Comparison of ENCODE assay signal across 25 cellular contexts in the genomic region with DNA sequence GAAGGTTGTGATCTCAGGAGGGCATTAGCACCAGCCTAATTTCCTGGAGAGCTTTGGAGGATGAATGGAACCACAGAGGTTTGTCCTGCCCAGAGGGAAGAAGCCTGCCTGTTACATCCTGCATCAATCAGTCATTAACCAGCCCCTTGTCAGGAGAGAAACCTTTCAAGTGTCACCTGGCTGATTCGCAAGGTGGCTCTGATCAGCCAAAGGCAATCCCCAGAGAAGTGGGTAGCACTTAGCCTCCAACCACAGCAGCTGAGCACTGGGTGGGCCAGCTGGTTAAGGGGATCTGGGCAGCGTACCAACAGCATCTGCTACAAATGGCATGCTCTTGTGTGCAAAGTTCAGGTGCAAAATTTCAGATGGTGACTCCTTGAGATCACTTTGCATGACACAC. TPM values are rescaled to one million over a fixed set of nuclear protein-coding genes. Genes with fewer than 3 reads are reported as not detected.
A peak's percentile ranks its signal among the peaks of the same experiment; 100 is the strongest.
DNase-seq lines count a peak whose midpoint lies in the region; ATAC-seq and TF ChIP-seq lines count a peak whose summit lies in the region.
"Had no signal": no experiment of that assay in that cellular context is flagged by ENCODE, and none has a peak within 500 bp of the region (broad histone marks: within the 10 kb centered on the region; RNA-seq: fewer than 3 reads in every experiment).

No MANE protein-coding gene starts in this region.

- H2AFZ ChIP-seq in mammary epithelial cell (ENCODE audit: low read depth, low read length) = peak overlapping the region; percentile 30
- H2AFZ ChIP-seq in OCI-LY7 (ENCODE audit: low read length) = no peak overlapping the region
- H2AFZ ChIP-seq: neural progenitor cell had no signal

- peaks cover 20% of the 10 kb centered on the region for H3K4me1 ChIP-seq in mammary epithelial cell (ENCODE audit: insufficient read depth, low read length)
- peaks cover 26% of the 10 kb centered on the region for H3K4me1 ChIP-seq in OCI-LY7 (ENCODE audit: insufficient read depth, low read length, poor library complexity, severe bottlenecking)
- H3K4me1 ChIP-seq: neural progenitor cell had no signal

- H3K4me3 Mint-ChIP-seq in MCF 10A (ENCODE audit: unreplicated experiment) = no peak overlapping the region
- H3K4me3 Mint-ChIP-seq: activated naive CD8-positive, alpha-beta T cell treated with anti-CD3 and anti-CD28 coated beads, Interleukin-2, amount 50 U/mL, for 24 hours; CD4-positive, alpha-beta memory T cell; H9; IgD-negative memory B cell; neural progenitor cell; stimulated activated effector memory CD8-positive, alpha-beta T cell treated with anti-CD3 and anti-CD28 coated beads, Interleukin-12 subunit alpha, Interleukin-12 subunit beta, amount 100 ng/mL, for 72 hours had no signal

- H3K27ac ChIP-seq in mammary epithelial cell (ENCODE audit: insufficient read depth, low read depth, low read length) (no peak overlapping the region), OCI-LY7 (ENCODE audit: low read depth, low read length, poor library complexity, severe bottlenecking) (no peak overlapping the region)
- H3K27ac ChIP-seq: brain microvascular endothelial cell, HL-60, neural progenitor cell, tibial artery had no signal

- 65% methylated on average over 2 of the region's 2 CpGs for WGBS in mammary epithelial cell (ENCODE audit: low coverage, missing lambda C conversion rate)

- intact Hi-C loops in mammary epithelial cell (cut with micrococcal nuclease) (no loop called here), MCF 10A (cut with micrococcal nuclease) (no loop called here), OCI-LY7 (cut with micrococcal nuclease; ENCODE audit: unreplicated experiment) (loop anchor here (2.0 to 5.0 kb wide), 2 partner anchors 27 to 444 kb away; a partner anchor contains a TSS)

- H3K27me3 ChIP-seq in mammary epithelial cell (ENCODE audit: insufficient read depth, low read length) (no peaks in the 10 kb centered on the region), MG63 (peaks cover 16% of the 10 kb centered on the region)
- H3K27me3 ChIP-seq: brain microvascular endothelial cell, neural progenitor cell, tibial artery had no signal

- BruUV-seq in mammary epithelial cell (replicated peaks; lab: Mats Ljungman, UMichigan) = no TSS peak
- no TSS peak for BruUV-seq in MCF 10A (replicated peaks; lab: Mats Ljungman, UMichigan)
- no TSS peak for BruUV-seq in OCI-LY7 (replicated peaks; lab: Mats Ljungman, UMichigan)

- no peak for ATAC-seq in GM21381 (IDR thresholded peaks at IDR 0.05; ENCODE audit: unreplicated experiment)
- ATAC-seq: activated naive CD8-positive, alpha-beta T cell treated with anti-CD3 and anti-CD28 coated beads, Interleukin-2, amount 50 U/mL, for 24 hours; left cardiac atrium; mucosa of descending colon; Panc1; stimulated activated effector memory CD8-positive, alpha-beta T cell treated with anti-CD3 and anti-CD28 coated beads, Interleukin-12 subunit alpha, Interleukin-12 subunit beta, amount 100 ng/mL, for 72 hours had no signal

- H3K4me1 Mint-ChIP-seq in MCF 10A (ENCODE audit: insufficient read depth, unreplicated experiment) = peaks cover 19% of the 10 kb centered on the region
- H3K4me1 Mint-ChIP-seq: CD4-positive, alpha-beta memory T cell; stimulated activated effector memory CD8-positive, alpha-beta T cell treated with anti-CD3 and anti-CD28 coated beads, Interleukin-12 subunit alpha, Interleukin-12 subunit beta, amount 100 ng/mL, for 72 hours had no signal

- POLR2A ChIA-PET in MCF 10A (lab: Yijun Ruan, JAX) (interaction anchor here (0.6 kb wide), 1 partner anchor 357 kb away, joined by 3 read pairs; no protein-coding TSS in a partner anchor), OCI-LY7 (lab: Charles Lee) (interaction anchor here (0.7 to 1.0 kb wide), 2 partner anchors 36 to 551 kb away, joined by 3 read pairs; no protein-coding TSS in a partner anchor)

- H3K36me3 ChIP-seq in mammary epithelial cell (ENCODE audit: insufficient read depth, low read length) (no peaks in the 10 kb centered on the region), OCI-LY7 (ENCODE audit: insufficient read depth, low read length) (no peaks in the 10 kb centered on the region), MG63 (no peaks in the 10 kb centered on the region)
- H3K36me3 ChIP-seq: brain microvascular endothelial cell, neural progenitor cell had no signal

- dilution Hi-C loops in mammary epithelial cell (cut with HindIII; ENCODE audit: low sequenced_read_pairs) = no loop called here

- H3K4me3 ChIP-seq in mammary epithelial cell (replicated peaks in 1 of 3; ENCODE audit: insufficient read depth in 1 of 3, low read depth in 2 of 3, low read length in 3 of 3) = no peak overlapping the region
- H3K4me3 ChIP-seq in OCI-LY7 (ENCODE audit: low read depth, low read length, poor library complexity, severe bottlenecking) = no peak overlapping the region
- H3K4me3 ChIP-seq in MG63 = no peak overlapping the region
- H3K4me3 ChIP-seq: mucosa of descending colon, neural progenitor cell, tibial artery had no signal

- no peaks in the 10 kb centered on the region for H3K27me3 Mint-ChIP-seq in MCF 10A (ENCODE audit: insufficient read depth, unreplicated experiment)

- CTCF ChIA-PET in mammary epithelial cell (lab: Charles Lee; ENCODE audit: low non-redundant PET) = no interaction called here
- CTCF ChIA-PET in MCF 10A (lab: Yijun Ruan, JAX) = interaction anchor here (0.9 to 1.5 kb wide), 2 partner anchors 29 to 83 kb away, joined by 4 read pairs; no protein-coding TSS in a partner anchor
- CTCF ChIA-PET in OCI-LY7 (lab: Charles Lee; ENCODE audit: unreplicated experiment) = no interaction called here

- no peaks in the 10 kb centered on the region for H3K9me2 ChIP-seq in OCI-LY7 (ENCODE audit: insufficient read depth, low read length)

- H3K27ac Mint-ChIP-seq in MCF 10A (ENCODE audit: low read depth, unreplicated experiment) = no peak overlapping the region
- H3K27ac Mint-ChIP-seq: activated naive CD8-positive, alpha-beta T cell treated with anti-CD3 and anti-CD28 coated beads, Interleukin-2, amount 50 U/mL, for 24 hours; CD4-positive, alpha-beta memory T cell; H9; neural progenitor cell; stimulated activated effector memory CD8-positive, alpha-beta T cell treated with anti-CD3 and anti-CD28 coated beads, Interleukin-12 subunit alpha, Interleukin-12 subunit beta, amount 100 ng/mL, for 72 hours had no signal

- H3K79me2 ChIP-seq in mammary epithelial cell (ENCODE audit: insufficient read depth, low read length) (no peaks in the 10 kb centered on the region), OCI-LY7 (ENCODE audit: insufficient read depth, low read depth, low read length) (no peaks in the 10 kb centered on the region)

- H3K9me3 Mint-ChIP-seq in MCF 10A (ENCODE audit: unreplicated experiment) = no peaks in the 10 kb centered on the region
- H3K9me3 Mint-ChIP-seq: activated naive CD8-positive, alpha-beta T cell treated with anti-CD3 and anti-CD28 coated beads, Interleukin-2, amount 50 U/mL, for 24 hours; CD4-positive, alpha-beta memory T cell; H9; neural progenitor cell; stimulated activated effector memory CD8-positive, alpha-beta T cell treated with anti-CD3 and anti-CD28 coated beads, Interleukin-12 subunit alpha, Interleukin-12 subunit beta, amount 100 ng/mL, for 72 hours had no signal

- in situ Hi-C loops in mammary epithelial cell (cut with MboI; ENCODE audit: low sequenced_read_pairs in 2 of 2) = no loop called here

- no peak for DNase-seq in mammary epithelial cell
- no peak for DNase-seq in MCF 10A (ENCODE audit: unreplicated experiment)
- DNase-seq in NCI-H2107 (lab: John Stamatoyannopoulos, UW) = peak; percentile 65
- peak; percentile 27 for DNase-seq in OCI-LY7 (ENCODE audit: low spot score)
- DNase-seq in MG63 = no peak
- DNase-seq in Ammon's horn (ENCODE audit: low spot score) = no peak
- DNase-seq in iPS-NIHi7 (ENCODE audit: extremely low spot score) = no peak
- DNase-seq: activated CD4-positive, CD25-positive, alpha-beta regulatory T cell treated with anti-CD3 and anti-CD28 coated beads, Interleukin-2, amount 50 U/mL, for 72 hours; activated naive CD8-positive, alpha-beta T cell treated with anti-CD3 and anti-CD28 coated beads, Interleukin-2, amount 50 U/mL, for 24 hours; brain microvascular endothelial cell; CD4-positive, alpha-beta memory T cell; cortex of kidney; H9; left cardiac atrium; mucosa of descending colon; MV-4-11; NCI-H774; stimulated activated CD4-positive, alpha-beta T cell treated with anti-CD3 and anti-CD28 coated beads, Interleukin-12 subunit alpha, Interleukin-12 subunit beta, amount 100 ng/mL, for 4 hours; tibial artery had no signal

- peaks cover 11% of the 10 kb centered on the region for H3K36me3 Mint-ChIP-seq in MCF 10A (ENCODE audit: insufficient read depth, unreplicated experiment)
- H3K36me3 Mint-ChIP-seq: neural progenitor cell; stimulated activated effector memory CD8-positive, alpha-beta T cell treated with anti-CD3 and anti-CD28 coated beads, Interleukin-12 subunit alpha, Interleukin-12 subunit beta, amount 100 ng/mL, for 72 hours had no signal

- no peak overlapping the region for H3K4me2 ChIP-seq in mammary epithelial cell (ENCODE audit: insufficient read depth, low read depth, low read length)
- 0 out of 2 replicates have a peak overlapping the region, but pooled peaks have one; percentile 3 for H3K4me2 ChIP-seq in OCI-LY7 (ENCODE audit: low read length)
- H3K4me2 ChIP-seq: neural progenitor cell had no signal

- H3K9ac ChIP-seq in mammary epithelial cell (ENCODE audit: insufficient read depth, low read length) = no peak overlapping the region
- H3K9ac ChIP-seq: neural progenitor cell had no signal

- TF ChIP-seq CTCF in mammary epithelial cell (conservative IDR thresholded peaks at IDR 0.05 in 1 of 2, IDR thresholded peaks at IDR 0.05 in 1 of 2; ENCODE audit: extremely low read depth in 1 of 2, insufficient read depth in 1 of 2, low read depth in 1 of 2, low read length in 2 of 2) = no peak
- TF ChIP-seq CTCF in MCF 10A (IDR thresholded peaks at IDR 0.05; ENCODE audit: unreplicated experiment) = no peak
- no peak for TF ChIP-seq CTCF in OCI-LY7 (conservative IDR thresholded peaks at IDR 0.05; ENCODE audit: low read length)

- H3K9me3 ChIP-seq in mammary epithelial cell (replicated peaks; ENCODE audit: insufficient read depth, low read length) (no peaks in the 10 kb centered on the region), OCI-LY7 (ENCODE audit: low read length) (no peaks in the 10 kb centered on the region), MG63 (no peaks in the 10 kb centered on the region)
- H3K9me3 ChIP-seq: mucosa of descending colon, tibial artery had no signal

- H4K20me1 ChIP-seq in mammary epithelial cell (ENCODE audit: insufficient read depth, low read length) (no peaks in the 10 kb centered on the region), OCI-LY7 (ENCODE audit: insufficient read depth, low read length) (0 out of 2 replicates have a peak, but pooled peaks cover 5% of the 10 kb centered on the region)

RNA-seq across cellular contexts. Expression of a gene that starts 26.9 kb away (rescaled TPM):
- total RNA-seq in mammary epithelial cell (1 to 10 TPM; 4.8 to 7.2 TPM), MCF 10A (2022) (5.6 and 7.2 TPM in 2 replicates), OCI-LY7 (2022) (4.7 and 6.4 TPM in 2 replicates)
- polyA plus RNA-seq in mammary epithelial cell = 4.4 TPM
- 3.4 TPM for polyA minus RNA-seq in mammary epithelial cell
- total RNA-seq in OCI-LY7 (2014; rRNA removed; shearing (Covaris generic)) = 1.1 and 2.0 TPM in 2 replicates
- total RNA-seq in MG63 (2014; rRNA removed; shearing (Covaris generic); ENCODE audit: low replicate concordance) = 0.79 and 1.3 TPM in 2 replicates

Comparison
In these comparisons a context has a peak if more than half of its experiments do, and no peak if none do; other contexts are left out.
1. DNase-seq: peak in NCI-H2107 (single experiment) and OCI-LY7 (single experiment); none in mammary epithelial cell (single experiment), MCF 10A (single experiment), MG63 (single experiment), Ammon's horn (single experiment) and iPS-NIHi7 (single experiment).